ENCODE assay signal across 1 cellular context in genomic region chr10:68175954-68176353, GRCh38.
A peak's percentile ranks its signal among the peaks of the same experiment; 100 is the strongest.
TF ChIP-seq lines count a peak whose summit lies in the region.

No MANE protein-coding gene starts in this region.

TF ChIP-seq in HepG2, 621 proteins besides CTCF, POLR2A, EP300 and RAD21 (continued from another document):
- TF ChIP-seq AHDC1 (CRISPR knock-in tag; IDR thresholded peaks at IDR 0.05; ENCODE audit: borderline replicate concordance) = no peak
- TF ChIP-seq ADNP (CRISPR knock-in tag; IDR thresholded peaks at IDR 0.05) = no peak
- TF ChIP-seq NFE2L2 (IDR thresholded peaks at IDR 0.05; ENCODE audit: low read length) = no peak
- TF ChIP-seq BCL6 (CRISPR knock-in tag; IDR thresholded peaks at IDR 0.05) = peak; percentile 80
- TF ChIP-seq, protein P1, sequence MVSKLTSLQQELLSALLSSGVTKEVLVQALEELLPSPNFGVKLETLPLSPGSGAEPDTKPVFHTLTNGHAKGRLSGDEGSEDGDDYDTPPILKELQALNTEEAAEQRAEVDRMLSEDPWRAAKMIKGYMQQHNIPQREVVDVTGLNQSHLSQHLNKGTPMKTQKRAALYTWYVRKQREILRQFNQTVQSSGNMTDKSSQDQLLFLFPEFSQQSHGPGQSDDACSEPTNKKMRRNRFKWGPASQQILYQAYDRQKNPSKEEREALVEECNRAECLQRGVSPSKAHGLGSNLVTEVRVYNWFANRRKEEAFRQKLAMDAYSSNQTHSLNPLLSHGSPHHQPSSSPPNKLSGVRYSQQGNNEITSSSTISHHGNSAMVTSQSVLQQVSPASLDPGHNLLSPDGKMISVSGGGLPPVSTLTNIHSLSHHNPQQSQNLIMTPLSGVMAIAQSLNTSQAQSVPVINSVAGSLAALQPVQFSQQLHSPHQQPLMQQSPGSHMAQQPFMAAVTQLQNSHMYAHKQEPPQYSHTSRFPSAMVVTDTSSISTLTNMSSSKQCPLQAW (CRISPR knock-in tag; IDR thresholded peaks at IDR 0.05) = no peak
- no peak for TF ChIP-seq ZNF44 (CRISPR knock-in tag; IDR thresholded peaks at IDR 0.05)
